Comparison of ENCODE assay signal across 9 cellular contexts in genomic region chr12:57560516-57560915, GRCh38. TPM values are rescaled to one million over a fixed set of nuclear protein-coding genes. Genes with fewer than 3 reads are reported as not detected.
"Had no signal": no experiment of that assay in that cellular context is flagged by ENCODE, and none has a peak within 500 bp of the region (broad histone marks: within the 10 kb centered on the region; RNA-seq: fewer than 3 reads in every experiment).

No MANE protein-coding gene starts in this region.

- H3K4me2 ChIP-seq: KMS-11 had no signal

- H3K4me3 Mint-ChIP-seq: IgD-negative memory B cell had no signal

- H3K27ac ChIP-seq: HL-60, KMS-11 had no signal

- ATAC-seq: HepG2 had no signal

- DNase-seq: KBM-7, KG1 had no signal

- H3K4me1 Mint-ChIP-seq: IgD-negative memory B cell had no signal

- H3K27ac Mint-ChIP-seq: IgD-negative memory B cell had no signal

- H3K4me3 ChIP-seq: K562 had no signal

- H3K36me3 Mint-ChIP-seq: IgD-negative memory B cell had no signal

- H3K9me3 Mint-ChIP-seq: IgD-negative memory B cell had no signal

- H3K9ac ChIP-seq: KMS-11 had no signal

RNA-seq across cellular contexts. Expression of gene KIF5A, which starts 10.7 kb away (rescaled TPM):
- total RNA-seq: HT-29, HT1080 had no signal
- polyA plus RNA-seq: IgD-negative memory B cell had no signal
